ENCODE assay signal across 8 cellular contexts in the genomic region with DNA sequence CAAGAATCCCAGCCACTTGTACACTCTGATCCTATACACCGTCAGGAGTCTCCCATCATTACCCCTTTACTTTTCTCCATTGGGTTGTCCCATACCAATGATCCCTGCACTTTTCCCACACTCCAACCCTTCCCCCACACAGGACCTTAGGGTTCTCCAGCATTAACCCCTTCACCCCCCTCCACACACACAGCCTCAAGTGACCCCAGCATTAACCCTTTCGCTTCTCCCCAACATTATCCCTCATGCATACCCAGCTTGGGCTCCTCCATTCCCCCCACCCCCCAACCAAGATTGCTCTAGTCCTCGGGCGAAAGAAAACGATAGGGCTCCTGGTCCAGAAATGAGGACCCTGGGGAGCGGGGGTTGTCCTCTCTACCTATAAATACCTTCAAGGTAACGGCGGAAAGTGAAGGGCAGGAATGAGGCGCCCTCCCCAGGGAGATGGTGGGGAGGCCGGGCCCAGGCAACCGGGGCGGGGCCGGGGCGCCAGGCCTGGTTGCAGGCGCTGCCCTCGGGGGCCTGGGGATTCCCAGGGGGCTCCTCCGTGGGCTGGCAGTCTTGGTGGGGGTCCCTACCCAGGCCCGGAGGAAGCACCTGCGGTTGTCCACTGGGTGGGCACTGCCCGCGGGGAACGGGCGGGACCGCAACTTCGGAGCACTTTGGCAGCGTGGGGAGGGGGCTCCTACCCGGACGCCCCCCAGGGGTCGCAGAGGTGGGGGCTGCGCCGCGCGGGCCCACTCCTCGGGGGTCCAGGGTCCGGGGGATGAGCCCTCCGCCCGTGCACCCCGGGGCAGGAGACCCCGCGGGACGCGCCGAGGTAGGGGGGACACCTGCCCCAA. TPM values are rescaled to one million over a fixed set of nuclear protein-coding genes. Genes with fewer than 3 reads are reported as not detected.
DNase-seq lines count a peak whose midpoint lies in the region; ATAC-seq and TF ChIP-seq lines count a peak whose summit lies in the region.

No MANE protein-coding gene starts in this region.

- no peak for TF ChIP-seq POLR2A in IMR-90 (IDR thresholded peaks at IDR 0.05; ENCODE audit: low read depth, low read length)
- TF ChIP-seq POLR2A in breast epithelium (IDR thresholded peaks at IDR 0.05), result no peak

- TF ChIP-seq RAD21 in IMR-90 (IDR thresholded peaks at IDR 0.05; ENCODE audit: low read length), result no peak

- H3K9me1 ChIP-seq in IMR-90 (ENCODE audit: insufficient read depth, low read length), result peaks cover 17% of the 10 kb centered on the region

- H2BK20ac ChIP-seq in IMR-90 (ENCODE audit: low read depth, low read length), result no peak overlapping the region

- H3K9ac ChIP-seq in IMR-90 (ENCODE audit: low read depth, low read length), result peak overlapping the region; percentile 17; the same call in 1 of the 2 replicates

- H3K4me3 ChIP-seq in IMR-90 (ENCODE audit: insufficient read depth, low read depth, low read length) (peak overlapping the region; percentile 60), breast epithelium (peak overlapping the region; percentile 67 to 94 (median 76)), muscle layer of duodenum (ENCODE audit: low read depth in 1 of 2, low read length in 2 of 2) (peak overlapping the region; percentile 48 to 72)

- H3K36me3 ChIP-seq in IMR-90 (ENCODE audit: control insufficient read depth, insufficient read depth, low read length), result peaks cover 8% of the 10 kb centered on the region; the same call in 1 of the 2 replicates
- no peaks in the 10 kb centered on the region for H3K36me3 ChIP-seq in breast epithelium
- H3K36me3 ChIP-seq in muscle layer of duodenum (ENCODE audit: control insufficient read depth in 1 of 2, insufficient read depth in 2 of 2, low read length in 2 of 2), result peaks cover 0 to 19% of the 10 kb centered on the region in 2 donors

- in situ Hi-C loops in GM13977 (cut with MboI; ENCODE audit: low pct_unique_long_range_greater_than_20kb, low sequenced_read_pairs, unreplicated experiment) (no loop called here), IMR-90 (cut with MboI; ENCODE audit: low sequenced_read_pairs) (loop anchor here (25.0 kb wide), 1 partner anchor 887 kb away; a partner anchor contains a TSS)

- peaks cover 0 to 6% of the 10 kb centered on the region in 2 experiments; a peak in 1 of 4 replicates for H3K79me1 ChIP-seq in IMR-90 (ENCODE audit: low read depth in 1 of 2, low read length in 2 of 2)

- peak overlapping the region; percentile 95 for H2AFZ ChIP-seq in IMR-90 (replicated peaks; ENCODE audit: low read length, poor library complexity)

- H3K14ac ChIP-seq in IMR-90 (replicated peaks; ENCODE audit: low read depth, low read length), result peak overlapping the region; percentile 79; the same call in 1 of the 2 replicates

- H3K9me3 ChIP-seq in IMR-90 (ENCODE audit: control insufficient read depth, insufficient read depth, low read length) (no peaks in the 10 kb centered on the region), breast epithelium (no peaks in the 10 kb centered on the region), muscle layer of duodenum (ENCODE audit: control insufficient read depth in 1 of 2, low read length in 2 of 2) (no peaks in the 10 kb centered on the region)

- H4K20me1 ChIP-seq in IMR-90 (ENCODE audit: insufficient read depth, low read length), result no peaks in the 10 kb centered on the region; the same call in 1 of the 2 replicates

- H3K4me1 ChIP-seq in IMR-90 (ENCODE audit: control insufficient read depth, insufficient read depth, low read length) (peaks cover 7% of the 10 kb centered on the region; the same call in 1 of the 2 replicates), breast epithelium (no peaks in the 10 kb centered on the region), muscle layer of duodenum (ENCODE audit: control insufficient read depth in 1 of 2, insufficient read depth in 2 of 2, low read length in 2 of 2) (peaks cover 3 to 25% of the 10 kb centered on the region in 2 donors)

- no peak overlapping the region for H3K18ac ChIP-seq in IMR-90 (ENCODE audit: low read depth, low read length)

- H2AK5ac ChIP-seq in IMR-90 (ENCODE audit: low read depth, low read length), result peak overlapping the region; percentile 49; the same call in 1 of the 2 replicates

- 3% methylated on average over 5 of the region's 43 CpGs; no CpG with 5 or more reads in 1 of the 2 experiments for WGBS in IMR-90 (ENCODE audit: extremely low coverage in 2 of 2, insufficient read length in 1 of 2), 2 experiments

- peak overlapping the region; percentile 45 for H4K5ac ChIP-seq in IMR-90 (ENCODE audit: low read depth, low read length)

- TF ChIP-seq CTCF in GM13977 (IDR thresholded peaks at IDR 0.05; ENCODE audit: extremely low read depth, insufficient read depth, missing control alignments) (peak; percentile 16), IMR-90 (conservative IDR thresholded peaks at IDR 0.05; ENCODE audit: low read depth, low read length) (no peak), breast epithelium (IDR thresholded peaks at IDR 0.05) (no peak)

- DNase-seq in GM13977 (ENCODE audit: low spot score), result peak; percentile 74
- DNase-seq in IMR-90, result no peak
- no peak for DNase-seq in breast epithelium (ENCODE audit: low spot score in 2 of 2)

- H3K4ac ChIP-seq in IMR-90 (ENCODE audit: low read depth, low read length), result peak overlapping the region; percentile 56; the same call in 1 of the 2 replicates

- no peak overlapping the region for H2BK15ac ChIP-seq in IMR-90 (ENCODE audit: low read depth, low read length)

- no peaks in the 10 kb centered on the region; the same call in 1 of the 2 replicates for H3K27me3 ChIP-seq in IMR-90 (ENCODE audit: control insufficient read depth, insufficient read depth, low read length)
- H3K27me3 ChIP-seq in breast epithelium, result peaks cover 0 to 2% of the 10 kb centered on the region in 2 donors
- no peaks in the 10 kb centered on the region for H3K27me3 ChIP-seq in muscle layer of duodenum (ENCODE audit: low read depth, low read length)

- no peak overlapping the region for H4K91ac ChIP-seq in IMR-90 (ENCODE audit: insufficient read depth, low read depth, low read length)

- no peak for ATAC-seq in IMR-90 (ENCODE audit: low read depth)
- no peak for ATAC-seq in HG03025 (IDR thresholded peaks at IDR 0.05; ENCODE audit: low FRiP score, unreplicated experiment)
- no peak for ATAC-seq in HG02588 (IDR thresholded peaks at IDR 0.05; ENCODE audit: unreplicated experiment)
- ATAC-seq in HG03457 (IDR thresholded peaks at IDR 0.05; ENCODE audit: unreplicated experiment), result no peak
- ATAC-seq in HG02981 (IDR thresholded peaks at IDR 0.05; ENCODE audit: unreplicated experiment), result no peak

- peak overlapping the region; percentile 65 for H3K4me2 ChIP-seq in IMR-90 (ENCODE audit: low read depth, low read length)

- H2BK120ac ChIP-seq in IMR-90 (ENCODE audit: low read depth, low read length), result no peak overlapping the region

- no peak overlapping the region for H2BK5ac ChIP-seq in IMR-90 (ENCODE audit: low read depth, low read length, poor library complexity, severe bottlenecking)

- dilution Hi-C loops in IMR-90 (cut with HindIII; ENCODE audit: low sequenced_read_pairs, unreplicated experiment), result no loop called here

- BruUV-seq in IMR-90 (replicated peaks; lab: Mats Ljungman, UMichigan), result no TSS peak

- H4K8ac ChIP-seq in IMR-90 (ENCODE audit: low read depth in 2 of 2, low read length in 2 of 2), result peak overlapping the region; percentile 11 to 81; a peak in 3 of 4 replicates

- POLR2A ChIA-PET in IMR-90 (lab: Charles Lee; ENCODE audit: unreplicated experiment), result no interaction called here

- intact Hi-C loops in IMR-90 (cut with micrococcal nuclease), result no loop called here
- intact Hi-C loops in breast epithelium (cut with DNase I; ENCODE audit: low total_unique reads), result no loop called here

- CTCF ChIA-PET in IMR-90 (lab: Yijun Ruan, JAX), result interaction anchor here (0.5 kb wide), 1 partner anchor 282 kb away, joined by 3 read pairs; no protein-coding TSS in a partner anchor

- peak overlapping the region; percentile 64; the same call in 1 of the 2 replicates for H3K23ac ChIP-seq in IMR-90 (ENCODE audit: low read depth, low read length)

- peak overlapping the region; percentile 96 for H2AK9ac ChIP-seq in IMR-90 (replicated peaks; ENCODE audit: low read depth, low read length, poor library complexity)

- H3K27ac ChIP-seq in IMR-90 (ENCODE audit: insufficient read depth, low read length) (peak overlapping the region; percentile 7; the same call in 1 of the 2 replicates), breast epithelium (peak overlapping the region; percentile 60 to 90), muscle layer of duodenum (ENCODE audit: low read length) (no peak overlapping the region)

- H3K56ac ChIP-seq in IMR-90 (ENCODE audit: extremely low read depth, insufficient read depth, low read length), result no peak overlapping the region

TF ChIP-seq in IMR-90, 13 proteins besides CTCF, POLR2A, EP300 and RAD21 (continues in another document):
- no peak for TF ChIP-seq MAFK (IDR thresholded peaks at IDR 0.05; ENCODE audit: low read depth, low read length)
- no peak for TF ChIP-seq NFE2L2 (IDR thresholded peaks at IDR 0.05; ENCODE audit: low read depth, low read length)
- no peak for TF ChIP-seq SMC3 (IDR thresholded peaks at IDR 0.05; ENCODE audit: low read depth, low read length)

RNA-seq across cellular contexts. Expression of a gene that starts 0.8 kb away (rescaled TPM):
- 0.90 and 1.1 TPM in 2 replicates for total RNA-seq in IMR-90 (2012; rRNA removed)
- 27.1 and 31.6 TPM in 2 replicates for polyA plus RNA-seq in IMR-90 (2012; rRNA removed)
- 13.7 and 31.4 TPM in 2 replicates for polyA plus RNA-seq in IMR-90 (2012; cell fraction: cytosol; rRNA removed)
- 38.0 and 74.0 TPM in 2 replicates for polyA plus RNA-seq in IMR-90 (2012; cell fraction: nucleus; rRNA removed; ENCODE audit: low replicate concordance)
- 10 to 100 TPM; 17.6 to 51.1 (median 34.9) TPM for total RNA-seq in breast epithelium

RNA-seq across cellular contexts. Expression of a gene that starts 15.3 kb away (rescaled TPM):
- total RNA-seq in IMR-90 (2012; rRNA removed), result not detected in 2 replicates
- 0.07 TPM in 1 of 2 replicates, not detected in the other for polyA plus RNA-seq in IMR-90 (2012; rRNA removed)
- polyA plus RNA-seq in IMR-90 (2012; cell fraction: cytosol; rRNA removed), result 0.04 and 0.05 TPM in 2 replicates
- polyA plus RNA-seq in IMR-90 (2012; cell fraction: nucleus; rRNA removed; ENCODE audit: low replicate concordance), result 0.05 and 0.07 TPM in 2 replicates
- 1 to 10 TPM; 1.8 to 5.9 (median 3.4) TPM for total RNA-seq in breast epithelium

RNA-seq across cellular contexts. Expression of a gene that starts 30.2 kb away (rescaled TPM):
- total RNA-seq in IMR-90 (2012; rRNA removed), result 40.8 and 44.6 TPM in 2 replicates
- polyA plus RNA-seq in IMR-90 (2012; rRNA removed), result 41.0 and 43.1 TPM in 2 replicates
- polyA plus RNA-seq in IMR-90 (2012; cell fraction: cytosol; rRNA removed), result 18.5 and 19.3 TPM in 2 replicates
- polyA plus RNA-seq in IMR-90 (2012; cell fraction: nucleus; rRNA removed; ENCODE audit: low replicate concordance), result 207 and 357 TPM in 2 replicates
- 100 to 1,000 TPM in 2 of 3 donors, 10 to 100 TPM in 1; 77.6 to 141 (median 122) TPM for total RNA-seq in breast epithelium

RNA-seq across cellular contexts. Expression of a gene that starts 30.3 kb away (rescaled TPM):
- total RNA-seq in IMR-90 (2012; rRNA removed) (not detected in 2 replicates), breast epithelium (1 to 10 TPM in 2 of 3 donors, not detected in 1; 5.6 to 6.2 TPM)
- not detected in 2 replicates for polyA plus RNA-seq in IMR-90 (2012; rRNA removed)
- polyA plus RNA-seq in IMR-90 (2012; cell fraction: cytosol; rRNA removed), result not detected in 2 replicates
- polyA plus RNA-seq in IMR-90 (2012; cell fraction: nucleus; rRNA removed; ENCODE audit: low replicate concordance), result not detected in 2 replicates

RNA-seq across cellular contexts. Expression of a gene that starts 59.3 kb away (rescaled TPM):
- total RNA-seq in IMR-90 (2012; rRNA removed), result not detected in 2 replicates
- not detected in 2 replicates for polyA plus RNA-seq in IMR-90 (2012; rRNA removed)
- polyA plus RNA-seq in IMR-90 (2012; cell fraction: cytosol; rRNA removed), result not detected in 2 replicates
- polyA plus RNA-seq in IMR-90 (2012; cell fraction: nucleus; rRNA removed; ENCODE audit: low replicate concordance), result not detected in 2 replicates
- 10 to 100 TPM in 1 of 3 donors, 1 to 10 TPM in 2; 8.8 to 26.9 (median 9.4) TPM for total RNA-seq in breast epithelium
